1 cellular context compared by ENCODE assay signal in the genomic region with DNA sequence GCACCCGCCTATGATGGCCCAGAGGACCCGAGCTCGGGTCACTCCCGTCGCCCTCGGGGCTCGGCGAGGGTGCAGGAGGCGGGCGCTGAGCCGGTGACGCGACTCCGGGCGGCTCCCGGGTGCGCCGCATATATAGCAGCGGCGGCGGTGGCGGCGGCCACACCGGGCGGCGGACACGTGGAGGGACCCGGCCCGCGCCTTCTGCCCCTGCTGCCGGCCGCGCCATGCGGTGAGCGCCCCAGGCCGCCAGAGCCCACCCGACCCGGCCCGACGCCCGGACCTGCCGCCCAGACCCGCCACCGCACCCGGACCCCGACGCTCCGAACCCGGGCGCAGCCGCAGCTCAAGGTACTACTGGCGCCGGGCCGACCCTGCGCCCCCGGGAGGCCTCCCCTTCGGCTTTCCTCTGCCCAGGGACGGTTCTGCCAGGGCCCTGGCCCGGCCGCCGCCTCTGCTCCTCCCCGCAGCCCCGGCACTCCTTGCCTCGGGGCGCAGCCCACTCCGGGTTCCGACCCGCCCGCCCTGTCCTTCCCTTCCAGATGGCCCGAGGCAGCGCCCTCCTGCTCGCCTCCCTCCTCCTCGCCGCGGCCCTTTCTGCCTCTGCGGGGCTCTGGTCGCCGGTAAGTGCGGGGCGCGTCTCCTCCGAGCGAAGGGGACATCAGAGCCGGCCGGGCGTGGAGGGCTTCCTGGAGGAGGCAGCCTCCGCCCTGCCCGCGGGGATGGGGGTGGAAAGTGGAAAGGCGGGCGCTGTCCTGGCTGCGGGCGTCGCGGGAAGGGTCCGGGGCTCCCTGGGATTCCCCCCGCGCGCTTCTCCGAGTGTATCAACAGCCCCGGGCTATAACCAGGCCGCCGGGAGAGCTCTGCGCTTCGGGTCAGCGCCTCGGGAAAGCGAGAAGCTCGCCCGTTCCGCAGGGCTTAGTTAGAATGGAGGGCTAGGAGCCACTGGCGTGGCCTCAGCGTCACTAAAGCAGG.
TF ChIP-seq lines count a peak whose summit lies in the region.

A gene with protein sequence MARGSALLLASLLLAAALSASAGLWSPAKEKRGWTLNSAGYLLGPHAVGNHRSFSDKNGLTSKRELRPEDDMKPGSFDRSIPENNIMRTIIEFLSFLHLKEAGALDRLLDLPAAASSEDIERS (plus strand): TSS at position 160 of the 972 bp plus-strand sequence. CDS start 380 bp downstream, at position 540.

TF ChIP-seq in H1, 55 proteins besides CTCF, POLR2A, EP300 and RAD21:
- TF ChIP-seq, protein P1, sequence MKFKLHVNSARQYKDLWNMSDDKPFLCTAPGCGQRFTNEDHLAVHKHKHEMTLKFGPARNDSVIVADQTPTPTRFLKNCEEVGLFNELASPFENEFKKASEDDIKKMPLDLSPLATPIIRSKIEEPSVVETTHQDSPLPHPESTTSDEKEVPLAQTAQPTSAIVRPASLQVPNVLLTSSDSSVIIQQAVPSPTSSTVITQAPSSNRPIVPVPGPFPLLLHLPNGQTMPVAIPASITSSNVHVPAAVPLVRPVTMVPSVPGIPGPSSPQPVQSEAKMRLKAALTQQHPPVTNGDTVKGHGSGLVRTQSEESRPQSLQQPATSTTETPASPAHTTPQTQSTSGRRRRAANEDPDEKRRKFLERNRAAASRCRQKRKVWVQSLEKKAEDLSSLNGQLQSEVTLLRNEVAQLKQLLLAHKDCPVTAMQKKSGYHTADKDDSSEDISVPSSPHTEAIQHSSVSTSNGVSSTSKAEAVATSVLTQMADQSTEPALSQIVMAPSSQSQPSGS (IDR thresholded peaks at IDR 0.05; ENCODE audit: low read length), result no peak
- TF ChIP-seq ASH2L (IDR thresholded peaks at IDR 0.05; ENCODE audit: low read length), result peak; percentile 34
- no peak for TF ChIP-seq FOSL1 (IDR thresholded peaks at IDR 0.05; ENCODE audit: insufficient read depth, low read depth, low read length)
- TF ChIP-seq TCF12 (IDR thresholded peaks at IDR 0.05; ENCODE audit: low read depth, low read length), result no peak
- TF ChIP-seq TAF1 (IDR thresholded peaks at IDR 0.05; ENCODE audit: low read depth, low read length), result peak; percentile 33; the same call in 1 of the 2 replicates
- TF ChIP-seq RBBP5 (IDR thresholded peaks at IDR 0.05; ENCODE audit: borderline replicate concordance, low read depth, low read length), result peak; percentile 41; the same call in 1 of the 2 replicates
- TF ChIP-seq, protein P2, sequence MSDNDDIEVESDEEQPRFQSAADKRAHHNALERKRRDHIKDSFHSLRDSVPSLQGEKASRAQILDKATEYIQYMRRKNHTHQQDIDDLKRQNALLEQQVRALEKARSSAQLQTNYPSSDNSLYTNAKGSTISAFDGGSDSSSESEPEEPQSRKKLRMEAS (IDR thresholded peaks at IDR 0.05), result peak; percentile 80
- TF ChIP-seq SUZ12 (IDR thresholded peaks at IDR 0.05; ENCODE audit: low read length), result peak; percentile 66
- no peak for TF ChIP-seq EGR1 (IDR thresholded peaks at IDR 0.05; ENCODE audit: borderline replicate concordance, low read depth, low read length)
- peak; percentile 82 for TF ChIP-seq CREB1 (IDR thresholded peaks at IDR 0.05)
- TF ChIP-seq TBP (IDR thresholded peaks at IDR 0.05; ENCODE audit: low read depth, low read length), result peak; percentile 11; the same call in 1 of the 2 replicates
- TF ChIP-seq, protein P3, sequence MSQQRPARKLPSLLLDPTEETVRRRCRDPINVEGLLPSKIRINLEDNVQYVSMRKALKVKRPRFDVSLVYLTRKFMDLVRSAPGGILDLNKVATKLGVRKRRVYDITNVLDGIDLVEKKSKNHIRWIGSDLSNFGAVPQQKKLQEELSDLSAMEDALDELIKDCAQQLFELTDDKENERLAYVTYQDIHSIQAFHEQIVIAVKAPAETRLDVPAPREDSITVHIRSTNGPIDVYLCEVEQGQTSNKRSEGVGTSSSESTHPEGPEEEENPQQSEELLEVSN (IDR thresholded peaks at IDR 0.05), result peak; percentile 50
- TF ChIP-seq CHD2 (IDR thresholded peaks at IDR 0.05; ENCODE audit: low read length), result no peak
- TF ChIP-seq EZH2 (IDR thresholded peaks at IDR 0.05; ENCODE audit: low read depth, low read length, severe bottlenecking), result peak; percentile 77
- TF ChIP-seq RNF2 (IDR thresholded peaks at IDR 0.05; ENCODE audit: borderline replicate concordance, low read depth, low read length, missing control alignments, poor library complexity, severe bottlenecking), result peak; percentile 36
- TF ChIP-seq KDM4A (IDR thresholded peaks at IDR 0.05; ENCODE audit: low read depth, low read length, severe bottlenecking), result peak; percentile 85
